1 cellular context compared by ENCODE assay signal in genomic region chr6:36373368-36374009, GRCh38.
TF ChIP-seq lines count a peak whose summit lies in the region.

No MANE protein-coding gene starts in this region.

TF ChIP-seq in K562, 482 proteins besides CTCF, POLR2A, EP300 and RAD21:
- TF ChIP-seq CHCHD3 (CRISPR knock-in tag; IDR thresholded peaks at IDR 0.05) (no peak), ZNF76 (CRISPR knock-in tag; IDR thresholded peaks at IDR 0.05; ENCODE audit: borderline replicate concordance) (no peak), NR2C1 (IDR thresholded peaks at IDR 0.05) (no peak), NR2C1 (tag; IDR thresholded peaks at IDR 0.05) (no peak), TSHZ1 (CRISPR knock-in tag; IDR thresholded peaks at IDR 0.05) (no peak), EZH2 (IDR thresholded peaks at IDR 0.05; ENCODE audit: borderline replicate concordance, low read depth, low read length) (no peak), CXXC5 (CRISPR knock-in tag; IDR thresholded peaks at IDR 0.05) (no peak), TRIM28 (IDR thresholded peaks at IDR 0.05) (no peak), ASH1L (IDR thresholded peaks at IDR 0.05; ENCODE audit: borderline replicate concordance, low read depth, partially characterized antibody) (no peak), ZBTB8A (IDR thresholded peaks at IDR 0.05; ENCODE audit: partially characterized antibody) (no peak), NR1H2 (CRISPR knock-in tag; IDR thresholded peaks at IDR 0.05) (no peak), EWSR1 (IDR thresholded peaks at IDR 0.05; ENCODE audit: borderline replicate concordance, low read depth, partially characterized antibody) (no peak), ZNF75A (CRISPR knock-in tag; IDR thresholded peaks at IDR 0.05) (no peak), MBD1 (CRISPR knock-in tag; IDR thresholded peaks at IDR 0.05) (no peak), ZNF77 (CRISPR knock-in tag; IDR thresholded peaks at IDR 0.05) (no peak), USF1 (CRISPR knock-in tag; IDR thresholded peaks at IDR 0.05) (no peak), ZNF277 (CRISPR knock-in tag; IDR thresholded peaks at IDR 0.05; ENCODE audit: borderline replicate concordance) (no peak), ZNF224 (CRISPR knock-in tag; IDR thresholded peaks at IDR 0.05) (no peak), ZNF639 (CRISPR knock-in tag; conservative IDR thresholded peaks at IDR 0.05 in 1 of 2, IDR thresholded peaks at IDR 0.05 in 1 of 2) (no peak), NCOA4 (IDR thresholded peaks at IDR 0.05; ENCODE audit: partially characterized antibody) (no peak)
TF ChIP-seq in K562: peak in this region for 0.
